1 cellular context compared by ENCODE assay signal in genomic region chr2:133774675-133775005, GRCh38.
TF ChIP-seq lines count a peak whose summit lies in the region.

No MANE protein-coding gene starts in this region.

TF ChIP-seq in IMR-90, 13 proteins besides CTCF, POLR2A, EP300 and RAD21 (continued from another document):
- TF ChIP-seq, protein P1, sequence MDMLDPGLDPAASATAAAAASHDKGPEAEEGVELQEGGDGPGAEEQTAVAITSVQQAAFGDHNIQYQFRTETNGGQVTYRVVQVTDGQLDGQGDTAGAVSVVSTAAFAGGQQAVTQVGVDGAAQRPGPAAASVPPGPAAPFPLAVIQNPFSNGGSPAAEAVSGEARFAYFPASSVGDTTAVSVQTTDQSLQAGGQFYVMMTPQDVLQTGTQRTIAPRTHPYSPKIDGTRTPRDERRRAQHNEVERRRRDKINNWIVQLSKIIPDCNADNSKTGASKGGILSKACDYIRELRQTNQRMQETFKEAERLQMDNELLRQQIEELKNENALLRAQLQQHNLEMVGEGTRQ (IDR thresholded peaks at IDR 0.05; ENCODE audit: low read depth, low read length) = no peak
- no peak for TF ChIP-seq MAZ (IDR thresholded peaks at IDR 0.05; ENCODE audit: borderline replicate concordance, low read depth, low read length)
- TF ChIP-seq RFX5 (IDR thresholded peaks at IDR 0.05; ENCODE audit: low read depth, low read length) = no peak
- no peak for TF ChIP-seq FOS (IDR thresholded peaks at IDR 0.05; ENCODE audit: low read depth, low read length)
